11 cellular contexts compared by ENCODE assay signal in genomic region chr10:74156919-74157289, GRCh38. TPM values are rescaled to one million over a fixed set of nuclear protein-coding genes. Genes with fewer than 3 reads are reported as not detected.
DNase-seq lines count a peak whose midpoint lies in the region; ATAC-seq and TF ChIP-seq lines count a peak whose summit lies in the region.
"Had no signal": no experiment of that assay in that cellular context is flagged by ENCODE, and none has a peak within 500 bp of the region (broad histone marks: within the 10 kb centered on the region; RNA-seq: fewer than 3 reads in every experiment).

No MANE protein-coding gene starts in this region.

- POLR2A ChIA-PET in activated CD8-positive, alpha-beta T cell treated with anti-CD3 and anti-CD28 coated beads for 36 hours (lab: Charles Lee), result interaction anchor here (1.0 kb wide), 1 partner anchor 11 kb away, joined by 3 read pairs; no protein-coding TSS in a partner anchor

- no peak for TF ChIP-seq CTCF in osteocyte (IDR thresholded peaks at IDR 0.05)
- TF ChIP-seq CTCF in activated CD8-positive, alpha-beta T cell treated with anti-CD3 and anti-CD28 coated beads for 36 hours (IDR thresholded peaks at IDR 0.05), result no peak

- peak overlapping the region; percentile 42 for H3K27ac Mint-ChIP-seq in osteocyte (ENCODE audit: unreplicated experiment)
- no peak overlapping the region for H3K27ac Mint-ChIP-seq in activated CD8-positive, alpha-beta T cell treated with anti-CD3 and anti-CD28 coated beads for 36 hours
- H3K27ac Mint-ChIP-seq: activated T-cell treated with anti-CD3 and anti-CD28 coated beads, Interleukin-2, amount 50 U/mL, for 72 hours had no signal

- no peaks in the 10 kb centered on the region for H3K27me3 Mint-ChIP-seq in osteocyte (ENCODE audit: unreplicated experiment)
- no peaks in the 10 kb centered on the region for H3K27me3 Mint-ChIP-seq in activated CD8-positive, alpha-beta T cell treated with anti-CD3 and anti-CD28 coated beads for 36 hours

- peak; percentile 70 for ATAC-seq in GM19025 (IDR thresholded peaks at IDR 0.05; ENCODE audit: low read depth, unreplicated experiment)
- peak; percentile 64 for ATAC-seq in HG03521 (IDR thresholded peaks at IDR 0.05; ENCODE audit: unreplicated experiment)
- ATAC-seq in activated CD8-positive, alpha-beta T cell treated with anti-CD3 and anti-CD28 coated beads for 36 hours, result no peak
- no peak for ATAC-seq in GM18867 (IDR thresholded peaks at IDR 0.05; ENCODE audit: unreplicated experiment)
- ATAC-seq: activated T-cell treated with anti-CD3 and anti-CD28 coated beads, Interleukin-2, amount 50 U/mL, for 72 hours had no signal

- intact Hi-C loops in activated CD8-positive, alpha-beta T cell treated with anti-CD3 and anti-CD28 coated beads for 36 hours (cut with micrococcal nuclease), result no loop called here

- H3K9me3 Mint-ChIP-seq in osteocyte (ENCODE audit: unreplicated experiment), result no peaks in the 10 kb centered on the region
- H3K9me3 Mint-ChIP-seq in activated CD8-positive, alpha-beta T cell treated with anti-CD3 and anti-CD28 coated beads for 36 hours, result no peaks in the 10 kb centered on the region
- H3K9me3 Mint-ChIP-seq: activated T-cell treated with anti-CD3 and anti-CD28 coated beads, Interleukin-2, amount 50 U/mL, for 72 hours had no signal

- DNase-seq in astrocyte of the hippocampus (ENCODE audit: low read depth, low spot score) (peak; percentile 49), osteocyte (ENCODE audit: extremely low spot score, unreplicated experiment) (no peak), DMS153 (lab: John Stamatoyannopoulos, UW) (no peak)
- no peak for DNase-seq in activated CD8-positive, alpha-beta T cell treated with anti-CD3 and anti-CD28 coated beads for 36 hours
- DNase-seq: activated T-cell treated with anti-CD3 and anti-CD28 coated beads, Interleukin-2, amount 50 U/mL, for 72 hours; KG1; NCI-H526 treated with DMSO at 0.1 percent for 48 hours; stimulated activated CD4-positive, alpha-beta T cell treated with anti-CD3 and anti-CD28 coated beads, Interleukin-15, amount 100 ng/mL, for 24 hours had no signal

- no peaks in the 10 kb centered on the region for H3K36me3 Mint-ChIP-seq in osteocyte (ENCODE audit: unreplicated experiment)
- H3K36me3 Mint-ChIP-seq in activated CD8-positive, alpha-beta T cell treated with anti-CD3 and anti-CD28 coated beads for 36 hours (ENCODE audit: low read depth), result peaks cover 13% of the 10 kb centered on the region

- peaks cover 21% of the 10 kb centered on the region for H3K4me1 Mint-ChIP-seq in osteocyte (ENCODE audit: unreplicated experiment)
- H3K4me1 Mint-ChIP-seq in activated CD8-positive, alpha-beta T cell treated with anti-CD3 and anti-CD28 coated beads for 36 hours (ENCODE audit: low read depth), result peaks cover 22% of the 10 kb centered on the region

- H3K4me3 Mint-ChIP-seq in osteocyte (ENCODE audit: unreplicated experiment), result no peak overlapping the region
- no peak overlapping the region for H3K4me3 Mint-ChIP-seq in activated CD8-positive, alpha-beta T cell treated with anti-CD3 and anti-CD28 coated beads for 36 hours
- H3K4me3 Mint-ChIP-seq: activated T-cell treated with anti-CD3 and anti-CD28 coated beads, Interleukin-2, amount 50 U/mL, for 72 hours had no signal

- CTCF ChIA-PET in activated CD8-positive, alpha-beta T cell treated with anti-CD3 and anti-CD28 coated beads for 36 hours (lab: Charles Lee), result interaction anchor here (0.6 to 1.2 kb wide), 6 partner anchors 9 to 307 kb away, joined by 3 to 4 read pairs (median 3); no protein-coding TSS in a partner anchor

RNA-seq across cellular contexts. Expression of gene ADK, which starts 5.9 kb away (rescaled TPM):
- total RNA-seq in osteocyte, result 47.0 and 50.0 TPM in 2 replicates
- 10 to 100 TPM; 56.9 to 57.5 TPM for total RNA-seq in activated CD8-positive, alpha-beta T cell treated with anti-CD3 and anti-CD28 coated beads for 36 hours

RNA-seq across cellular contexts. Expression of gene AP3M1, which starts 6.3 kb away (rescaled TPM):
- total RNA-seq in osteocyte, result 39.6 and 41.7 TPM in 2 replicates
- 10 to 100 TPM; 35.4 to 42.2 TPM for total RNA-seq in activated CD8-positive, alpha-beta T cell treated with anti-CD3 and anti-CD28 coated beads for 36 hours

Comparison
In these comparisons a context has a peak if more than half of its experiments do, and no peak if none do; other contexts are left out.
1. ATAC-seq: peak in GM19025 (single experiment) and HG03521 (single experiment); none in activated CD8-positive, alpha-beta T cell treated with anti-CD3 and anti-CD28 coated beads for 36 hours (single experiment) and GM18867 (single experiment).